20 cellular contexts compared by ENCODE assay signal in genomic region chr6:73752943-73753342, GRCh38. TPM values are rescaled to one million over a fixed set of nuclear protein-coding genes. Genes with fewer than 3 reads are reported as not detected.
DNase-seq lines count a peak whose midpoint lies in the region; ATAC-seq, FAIRE-seq and TF ChIP-seq lines count a peak whose summit lies in the region.
"Had no signal": no experiment of that assay in that cellular context is flagged by ENCODE, and none has a peak within 500 bp of the region (broad histone marks: within the 10 kb centered on the region; RNA-seq: fewer than 3 reads in every experiment).

No MANE protein-coding gene starts in this region.

- POLR2A ChIA-PET in HEK293T (lab: Yijun Ruan, JAX): no interaction called here

- ATAC-seq in HG03378 (IDR thresholded peaks at IDR 0.05; ENCODE audit: unreplicated experiment): no peak
- ATAC-seq: A549 had no signal

- TF ChIP-seq POLR2A in transverse colon (IDR thresholded peaks at IDR 0.05): no peak
- TF ChIP-seq POLR2A in erythroblast (IDR thresholded peaks at IDR 0.05; ENCODE audit: low read length): no peak

- H3K36me3 ChIP-seq in WERI-Rb-1 (no peaks in the 10 kb centered on the region), transverse colon (no peaks in the 10 kb centered on the region)
- H3K36me3 ChIP-seq: BLaER1 had no signal

- in situ Hi-C loops in transverse colon (cut with MboI; ENCODE audit: low pct_ligation_motif_present in 1 of 4, low pct_unique_long_range_greater_than_20kb in 1 of 4, low sequenced_read_pairs in 3 of 4): no loop called here

- H3K4me1 ChIP-seq in transverse colon: no peaks in the 10 kb centered on the region
- H3K4me1 ChIP-seq: A549, BLaER1 had no signal

- H3K9me3 ChIP-seq in WERI-Rb-1 (ENCODE audit: severe bottlenecking) (no peaks in the 10 kb centered on the region), transverse colon (no peaks in the 10 kb centered on the region)
- H3K9me3 ChIP-seq: A549, BLaER1 had no signal

- intact Hi-C loops in transverse colon (cut with DNase I; ENCODE audit: low total_unique reads): no loop called here

- CTCF ChIA-PET in HEK293T (lab: Yijun Ruan, JAX): no interaction called here

- no peak for TF ChIP-seq EP300 in transverse colon (IDR thresholded peaks at IDR 0.05; ENCODE audit: low read depth)

- WGBS in transverse colon (ENCODE audit: low coverage in 1 of 2), 2 donors: 44 to 61% methylated on average over 3 of the region's 3 CpGs

- H3K27me3 ChIP-seq in WERI-Rb-1 (ENCODE audit: insufficient read depth, low read depth, severe bottlenecking): no peaks in the 10 kb centered on the region
- H3K27me3 ChIP-seq in transverse colon: no peaks in the 10 kb centered on the region
- H3K27me3 ChIP-seq: BLaER1 had no signal

- H3K27ac ChIP-seq in WERI-Rb-1 (peak overlapping the region; percentile 32; the same call in 1 of the 2 replicates), transverse colon (peak overlapping the region in 3 of 4 donors; percentile 18 to 53 (median 48))
- H3K27ac ChIP-seq: A549, BLaER1, HL-60 had no signal

- DNase-seq in HTR-8/SVneo (ENCODE audit: insufficient read length, low spot score) (no peak), WERI-Rb-1 (no peak), fibroblast of villous mesenchyme (ENCODE audit: low read depth) (peak; percentile 84), transverse colon (no peak), erythroblast (lab: John Stamatoyannopoulos, UW) (no peak), HEK293T (ENCODE audit: extremely low spot score) (no peak)
- DNase-seq: CD4-positive, alpha-beta memory T cell; DMS53; DND-41; EL; H9; IMR-90; KBM-7 had no signal

- TF ChIP-seq CTCF in WERI-Rb-1 (IDR thresholded peaks at IDR 0.05; ENCODE audit: low read depth, low read length): no peak
- no peak for TF ChIP-seq CTCF in fibroblast of villous mesenchyme (IDR thresholded peaks at IDR 0.05; ENCODE audit: insufficient read depth, low read depth, low read length)
- TF ChIP-seq CTCF in transverse colon (IDR thresholded peaks at IDR 0.05): no peak

- H3K4me3 ChIP-seq in WERI-Rb-1 (ENCODE audit: low read depth, low read length): no peak overlapping the region
- H3K4me3 ChIP-seq in fibroblast of villous mesenchyme (ENCODE audit: low read depth, low read length): no peak overlapping the region
- no peak overlapping the region for H3K4me3 ChIP-seq in transverse colon
- H3K4me3 ChIP-seq: A549, BLaER1 had no signal

- FAIRE-seq in HTR-8/SVneo (lab: Jason Lieb, UNC): peak; percentile 38
- FAIRE-seq: A549, GM12891, GM19239, H1 had no signal

TF ChIP-seq in HEK293T, 16 proteins besides CTCF, POLR2A, EP300 and RAD21:
- no peak for TF ChIP-seq L3MBTL2 (conservative IDR thresholded peaks at IDR 0.05)
- no peak for TF ChIP-seq ARNT (IDR thresholded peaks at IDR 0.05)
- no peak for TF ChIP-seq FOXK2 (IDR thresholded peaks at IDR 0.05)
- no peak for TF ChIP-seq FOXM1 (IDR thresholded peaks at IDR 0.05; ENCODE audit: borderline replicate concordance)
- no peak for TF ChIP-seq FOXA1 (IDR thresholded peaks at IDR 0.05)
- TF ChIP-seq BHLHE40 (IDR thresholded peaks at IDR 0.05; ENCODE audit: borderline replicate concordance): no peak
- no peak for TF ChIP-seq HDGF (IDR thresholded peaks at IDR 0.05; ENCODE audit: borderline replicate concordance)
- TF ChIP-seq PKNOX1 (IDR thresholded peaks at IDR 0.05): no peak
- no peak for TF ChIP-seq CTBP1 (IDR thresholded peaks at IDR 0.05; ENCODE audit: borderline replicate concordance)

RNA-seq across cellular contexts. Expression of gene CD109, which starts 56.9 kb away (rescaled TPM):
- total RNA-seq in fibroblast of villous mesenchyme (27.2 and 43.2 TPM in 2 replicates), transverse colon (1 to 10 TPM; 1.9 to 7.4 (median 4.8) TPM)
